ENCODE assay signal across 7 cellular contexts in the genomic region with DNA sequence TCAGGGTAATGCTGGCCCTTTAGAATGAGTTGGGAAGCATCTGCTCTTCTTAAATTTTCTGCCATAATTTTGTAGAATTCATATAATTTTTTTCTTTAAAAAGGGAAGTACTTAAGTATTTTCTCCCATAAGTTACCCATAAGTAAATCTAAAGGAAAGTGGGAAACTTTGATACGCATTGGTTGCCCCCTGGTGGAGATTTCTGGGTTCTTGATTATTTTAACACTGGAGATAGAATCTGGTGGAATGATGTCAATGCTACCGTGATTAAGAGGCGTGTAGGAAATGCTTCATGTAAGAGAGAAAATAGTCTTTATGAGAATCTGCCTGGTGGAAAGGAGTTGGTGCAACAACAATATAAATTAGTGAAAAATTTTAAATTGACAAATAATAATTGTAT.
DNase-seq lines count a peak whose midpoint lies in the region; ATAC-seq, FAIRE-seq and TF ChIP-seq lines count a peak whose summit lies in the region.
"Not testable (repeated sequence)": the region's sequence is repeated elsewhere in the genome, so short reads cannot be mapped to it uniquely, and the experiment has no call there.

No MANE protein-coding gene starts in this region.

- H4K20me1 ChIP-seq in HCT116 (ENCODE audit: insufficient read depth); K562 (replicated peaks; ENCODE audit: control insufficient read depth, insufficient read depth, low read length): not testable (repeated sequence)

- H3K9me2 ChIP-seq in HCT116 (ENCODE audit: insufficient read depth): not testable (repeated sequence)

- CTCF ChIA-PET in CD8-positive, alpha-beta T cell (lab: Charles Lee); HCT116 (lab: Charles Lee); K562 (lab: Yijun Ruan, JAX; ENCODE audit: low intra/inter-chr PET ratio): not testable (repeated sequence)

- not testable (repeated sequence) for H3K9ac ChIP-seq in HCT116 (ENCODE audit: low read length); K562 (ENCODE audit: insufficient read depth in 1 of 2, low read depth in 2 of 2, low read length in 2 of 2)

- TF ChIP-seq CTCF in CD8-positive, alpha-beta T cell (IDR thresholded peaks at IDR 0.05): peak; percentile 15
- TF ChIP-seq CTCF in HCT116 (IDR thresholded peaks at IDR 0.05 in 2 of 3, conservative IDR thresholded peaks at IDR 0.05 in 1 of 3; ENCODE audit: borderline replicate concordance in 1 of 3, insufficient read depth in 1 of 3, low read depth in 2 of 3, low read length in 2 of 3) (peak; percentile 11 to 30 (median 21); a peak in 3 of 6 replicates), K562 (IDR thresholded peaks at IDR 0.05 in 2 of 3, conservative IDR thresholded peaks at IDR 0.05 in 1 of 3; ENCODE audit: insufficient read depth in 2 of 3, low read depth in 1 of 3, low read length in 3 of 3) (peak; percentile 6 to 34 (median 20); a peak in 3 of 6 replicates), esophagus muscularis mucosa (IDR thresholded peaks at IDR 0.05) (peak in 2 of 3 experiments; percentile 25 to 29), heart right ventricle (IDR thresholded peaks at IDR 0.05) (peak in 6 of 9 donors; percentile 5 to 42 (median 32)), neural crest cell (conservative IDR thresholded peaks at IDR 0.05) (peak; percentile 58)

- not testable (repeated sequence) for H3K36me3 Mint-ChIP-seq in CD8-positive, alpha-beta T cell; neural crest cell (ENCODE audit: low read depth)

- FAIRE-seq in K562 (lab: Jason Lieb, UNC): not testable (repeated sequence)

- not testable (repeated sequence) for TF ChIP-seq EP300 in K562 (IDR thresholded peaks at IDR 0.05; ENCODE audit: low read length); esophagus muscularis mucosa (IDR thresholded peaks at IDR 0.05)

- H3K4me3 Mint-ChIP-seq in CD8-positive, alpha-beta T cell; neural crest cell: not testable (repeated sequence)

- not testable (repeated sequence) for H3K36me3 ChIP-seq in CD8-positive, alpha-beta T cell (ENCODE audit: insufficient read depth, low read length); HCT116 (ENCODE audit: control insufficient read depth in 1 of 2, insufficient read depth in 2 of 2, low read length in 2 of 2); K562 (ENCODE audit: control insufficient read depth, insufficient read depth, low read length); esophagus muscularis mucosa; heart right ventricle

- BruUV-seq in HCT116 (replicated peaks; lab: Mats Ljungman, UMichigan); K562 (replicated peaks; lab: Mats Ljungman, UMichigan): not testable (repeated sequence)

- DNase-seq in CD8-positive, alpha-beta T cell; HCT116 (ENCODE audit: low read depth, low spot score); K562 (ENCODE audit: extremely low read depth in 1 of 4, low spot score in 3 of 4); esophagus muscularis mucosa (ENCODE audit: extremely low spot score); heart right ventricle; neural crest cell (ENCODE audit: low read depth, low spot score): not testable (repeated sequence)
- DNase-seq in RKO (ENCODE audit: low spot score): peak; percentile 21

- POLR2A ChIA-PET in CD8-positive, alpha-beta T cell (lab: Charles Lee); HCT116 (lab: Charles Lee); K562 (lab: Yijun Ruan, JAX): not testable (repeated sequence)

- intact Hi-C loops in CD8-positive, alpha-beta T cell (cut with DNase I, micrococcal nuclease); HCT116 (cut with micrococcal nuclease); K562 (cut with micrococcal nuclease); esophagus muscularis mucosa (cut with DNase I); heart right ventricle (cut with DNase I): not testable (repeated sequence)

- ATAC-seq in CD8-positive, alpha-beta T cell; HCT116; K562; heart right ventricle: not testable (repeated sequence)

- peaks cover 14% of the 10 kb centered on the region for H3K27me3 Mint-ChIP-seq in CD8-positive, alpha-beta T cell (ENCODE audit: low read depth)
- H3K27me3 Mint-ChIP-seq in neural crest cell (ENCODE audit: low read depth): peaks cover 19% of the 10 kb centered on the region

- H3K27ac ChIP-seq in CD8-positive, alpha-beta T cell (ENCODE audit: low read depth, low read length); HCT116 (ENCODE audit: low read depth, low read length); K562 (ENCODE audit: extremely low read depth, low read depth, low read length); esophagus muscularis mucosa (replicated peaks in 1 of 4); heart right ventricle: not testable (repeated sequence)

- in situ Hi-C loops in K562 (cut with MboI): not testable (repeated sequence)

- RAD21 ChIA-PET in HCT116 (lab: Charles Lee; ENCODE audit: low non-redundant PET in 1 of 2, low total read pairs in 2 of 2, uncharacterized antibody in 2 of 2, unreplicated experiment in 2 of 2): not testable (repeated sequence)

- not testable (repeated sequence) for H3K9me3 ChIP-seq in CD8-positive, alpha-beta T cell (ENCODE audit: low read length); HCT116 (ENCODE audit: control insufficient read depth in 1 of 2, insufficient read depth in 1 of 2, low read depth in 1 of 2, low read length in 2 of 2); K562 (replicated peaks; ENCODE audit: control insufficient read depth, insufficient read depth, low read depth, low read length); esophagus muscularis mucosa; heart right ventricle

- not testable (repeated sequence) for H3K4me3 ChIP-seq in CD8-positive, alpha-beta T cell (ENCODE audit: low read depth, low read length); HCT116 (replicated peaks in 1 of 2; ENCODE audit: low read depth in 1 of 2, low read length in 2 of 2); K562; esophagus muscularis mucosa; heart right ventricle

- not testable (repeated sequence) for H3K4me1 Mint-ChIP-seq in CD8-positive, alpha-beta T cell (ENCODE audit: low read depth); neural crest cell

- H3K9me1 ChIP-seq in K562 (ENCODE audit: control insufficient read depth, insufficient read depth, low read length): not testable (repeated sequence)

- not testable (repeated sequence) for H3K27me3 ChIP-seq in CD8-positive, alpha-beta T cell (ENCODE audit: insufficient read depth, low read length); HCT116 (ENCODE audit: insufficient read depth, low read length); K562 (ENCODE audit: control insufficient read depth in 2 of 2, insufficient read depth in 2 of 2, low read length in 2 of 2); esophagus muscularis mucosa; heart right ventricle

- not testable (repeated sequence) for H3K9me3 Mint-ChIP-seq in CD8-positive, alpha-beta T cell; neural crest cell

- H3K4me2 ChIP-seq in HCT116 (ENCODE audit: low read length); K562 (ENCODE audit: insufficient read depth, low read length): not testable (repeated sequence)

- not testable (repeated sequence) for H2AFZ ChIP-seq in HCT116 (ENCODE audit: low read depth, low read length, poor library complexity, severe bottlenecking); K562 (ENCODE audit: low read depth, low read length)

- not testable (repeated sequence) for H3K4me1 ChIP-seq in CD8-positive, alpha-beta T cell (ENCODE audit: insufficient read depth, low read length); HCT116 (ENCODE audit: control insufficient read depth in 1 of 2, insufficient read depth in 2 of 2, low read length in 2 of 2); K562 (replicated peaks in 1 of 2; ENCODE audit: control insufficient read depth in 2 of 2, insufficient read depth in 2 of 2, low read length in 2 of 2); esophagus muscularis mucosa; heart right ventricle

- TF ChIP-seq RAD21 in HCT116 (IDR thresholded peaks at IDR 0.05; ENCODE audit: low read depth) (peak; percentile 33; the same call in 1 of the 2 replicates), K562 (CRISPR knock-in tag; conservative IDR thresholded peaks at IDR 0.05 in 1 of 2, IDR thresholded peaks at IDR 0.05 in 1 of 2) (0 out of 4 replicates have a peak, but pooled peaks of 1 of the 2 experiments have one; percentile 5)

- 0% methylated on average over 2 of the region's 3 CpGs for WGBS in K562 (ENCODE audit: insufficient coverage, low coverage, missing lambda C conversion rate)
- 3% methylated on average over 3 of the region's 3 CpGs for WGBS in esophagus muscularis mucosa
- 0 to 20% methylated on average over 2 to 3 of the region's 3 CpGs for WGBS in heart right ventricle, 2 donors

- H3K27ac Mint-ChIP-seq in CD8-positive, alpha-beta T cell; neural crest cell (ENCODE audit: unreplicated experiment): not testable (repeated sequence)

- H3K79me2 ChIP-seq in HCT116 (ENCODE audit: insufficient read depth, low read length); K562 (ENCODE audit: control insufficient read depth, insufficient read depth, low read length): not testable (repeated sequence)

- TF ChIP-seq POLR2A in HCT116 (IDR thresholded peaks at IDR 0.05; ENCODE audit: borderline replicate concordance, extremely low read depth, insufficient read depth, insufficient read length); K562 (conservative IDR thresholded peaks at IDR 0.05); esophagus muscularis mucosa (IDR thresholded peaks at IDR 0.05; ENCODE audit: low read depth): not testable (repeated sequence)
